ENCODE assay signal across 1 cellular context in the genomic region with DNA sequence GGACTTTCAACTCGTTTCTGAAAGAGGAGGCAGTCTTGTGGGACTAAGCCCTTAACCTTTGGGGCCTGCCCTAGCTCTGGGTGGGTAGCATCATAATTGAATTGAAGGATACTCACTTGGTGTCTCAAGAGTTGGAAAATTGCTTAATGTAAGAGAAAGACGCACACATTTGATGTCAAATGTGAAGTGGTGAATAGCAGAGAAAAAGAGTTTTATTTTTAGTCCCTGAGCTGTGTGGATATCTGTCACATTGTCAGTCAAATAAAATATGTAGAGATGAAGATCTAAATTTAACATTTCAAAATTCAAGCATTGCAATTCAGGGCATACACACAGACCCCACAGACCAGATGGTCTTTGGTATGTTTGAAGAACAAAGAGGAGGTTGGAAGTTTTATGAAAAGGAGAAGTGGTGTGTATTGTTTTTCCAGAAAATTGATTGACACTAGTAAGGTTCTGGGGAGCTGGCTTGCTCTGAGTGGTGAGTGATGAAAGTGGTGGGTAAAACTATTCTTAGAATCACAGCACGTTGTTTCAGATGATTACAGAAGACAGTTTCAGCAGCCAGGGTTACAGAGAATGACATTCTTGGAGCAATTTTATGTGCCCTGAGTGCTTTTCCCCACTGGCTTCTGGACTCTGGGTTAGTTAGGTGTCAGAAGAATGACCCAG.
TF ChIP-seq lines count a peak whose summit lies in the region.

No MANE protein-coding gene starts in this region.

TF ChIP-seq in GM12878, 131 proteins besides CTCF, POLR2A, EP300 and RAD21:
- 0 out of 2 replicates have a peak, but pooled peaks have one; percentile 66 for TF ChIP-seq MEF2A (IDR thresholded peaks at IDR 0.05; ENCODE audit: insufficient read depth, low read depth, low read length)
- no peak for TF ChIP-seq HDGF (IDR thresholded peaks at IDR 0.05)
- 0 out of 2 replicates have a peak, but pooled peaks have one; percentile 28 for TF ChIP-seq RUNX3 (IDR thresholded peaks at IDR 0.05; ENCODE audit: low read length)
- peak; percentile 76; the same call in 1 of the 2 replicates for TF ChIP-seq SPI1 (IDR thresholded peaks at IDR 0.05; ENCODE audit: borderline replicate concordance, insufficient read depth, low read depth, low read length)
- TF ChIP-seq, protein P1, sequence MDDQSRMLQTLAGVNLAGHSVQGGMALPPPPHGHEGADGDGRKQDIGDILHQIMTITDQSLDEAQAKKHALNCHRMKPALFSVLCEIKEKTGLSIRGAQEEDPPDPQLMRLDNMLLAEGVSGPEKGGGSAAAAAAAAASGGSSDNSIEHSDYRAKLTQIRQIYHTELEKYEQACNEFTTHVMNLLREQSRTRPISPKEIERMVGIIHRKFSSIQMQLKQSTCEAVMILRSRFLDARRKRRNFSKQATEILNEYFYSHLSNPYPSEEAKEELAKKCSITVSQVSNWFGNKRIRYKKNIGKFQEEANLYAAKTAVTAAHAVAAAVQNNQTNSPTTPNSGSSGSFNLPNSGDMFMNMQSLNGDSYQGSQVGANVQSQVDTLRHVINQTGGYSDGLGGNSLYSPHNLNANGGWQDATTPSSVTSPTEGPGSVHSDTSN (IDR thresholded peaks at IDR 0.05; ENCODE audit: insufficient replicate concordance, low read depth, low read length): peak; percentile 63
- TF ChIP-seq DPF2 (IDR thresholded peaks at IDR 0.05): no peak
- TF ChIP-seq, protein P2, sequence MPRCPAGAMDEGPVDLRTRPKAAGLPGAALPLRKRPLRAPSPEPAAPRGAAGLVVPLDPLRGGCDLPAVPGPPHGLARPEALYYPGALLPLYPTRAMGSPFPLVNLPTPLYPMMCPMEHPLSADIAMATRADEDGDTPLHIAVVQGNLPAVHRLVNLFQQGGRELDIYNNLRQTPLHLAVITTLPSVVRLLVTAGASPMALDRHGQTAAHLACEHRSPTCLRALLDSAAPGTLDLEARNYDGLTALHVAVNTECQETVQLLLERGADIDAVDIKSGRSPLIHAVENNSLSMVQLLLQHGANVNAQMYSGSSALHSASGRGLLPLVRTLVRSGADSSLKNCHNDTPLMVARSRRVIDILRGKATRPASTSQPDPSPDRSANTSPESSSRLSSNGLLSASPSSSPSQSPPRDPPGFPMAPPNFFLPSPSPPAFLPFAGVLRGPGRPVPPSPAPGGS (IDR thresholded peaks at IDR 0.05; ENCODE audit: borderline replicate concordance, insufficient read depth, low read depth, low read length, poor library complexity, severe bottlenecking): no peak
- TF ChIP-seq, protein P3, sequence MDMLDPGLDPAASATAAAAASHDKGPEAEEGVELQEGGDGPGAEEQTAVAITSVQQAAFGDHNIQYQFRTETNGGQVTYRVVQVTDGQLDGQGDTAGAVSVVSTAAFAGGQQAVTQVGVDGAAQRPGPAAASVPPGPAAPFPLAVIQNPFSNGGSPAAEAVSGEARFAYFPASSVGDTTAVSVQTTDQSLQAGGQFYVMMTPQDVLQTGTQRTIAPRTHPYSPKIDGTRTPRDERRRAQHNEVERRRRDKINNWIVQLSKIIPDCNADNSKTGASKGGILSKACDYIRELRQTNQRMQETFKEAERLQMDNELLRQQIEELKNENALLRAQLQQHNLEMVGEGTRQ (IDR thresholded peaks at IDR 0.05; ENCODE audit: borderline replicate concordance, low read depth, low read length): no peak
- TF ChIP-seq, protein P4, sequence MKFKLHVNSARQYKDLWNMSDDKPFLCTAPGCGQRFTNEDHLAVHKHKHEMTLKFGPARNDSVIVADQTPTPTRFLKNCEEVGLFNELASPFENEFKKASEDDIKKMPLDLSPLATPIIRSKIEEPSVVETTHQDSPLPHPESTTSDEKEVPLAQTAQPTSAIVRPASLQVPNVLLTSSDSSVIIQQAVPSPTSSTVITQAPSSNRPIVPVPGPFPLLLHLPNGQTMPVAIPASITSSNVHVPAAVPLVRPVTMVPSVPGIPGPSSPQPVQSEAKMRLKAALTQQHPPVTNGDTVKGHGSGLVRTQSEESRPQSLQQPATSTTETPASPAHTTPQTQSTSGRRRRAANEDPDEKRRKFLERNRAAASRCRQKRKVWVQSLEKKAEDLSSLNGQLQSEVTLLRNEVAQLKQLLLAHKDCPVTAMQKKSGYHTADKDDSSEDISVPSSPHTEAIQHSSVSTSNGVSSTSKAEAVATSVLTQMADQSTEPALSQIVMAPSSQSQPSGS (IDR thresholded peaks at IDR 0.05; ENCODE audit: low read length): peak; percentile 33; the same call in 1 of the 2 replicates
- TF ChIP-seq, protein P5, sequence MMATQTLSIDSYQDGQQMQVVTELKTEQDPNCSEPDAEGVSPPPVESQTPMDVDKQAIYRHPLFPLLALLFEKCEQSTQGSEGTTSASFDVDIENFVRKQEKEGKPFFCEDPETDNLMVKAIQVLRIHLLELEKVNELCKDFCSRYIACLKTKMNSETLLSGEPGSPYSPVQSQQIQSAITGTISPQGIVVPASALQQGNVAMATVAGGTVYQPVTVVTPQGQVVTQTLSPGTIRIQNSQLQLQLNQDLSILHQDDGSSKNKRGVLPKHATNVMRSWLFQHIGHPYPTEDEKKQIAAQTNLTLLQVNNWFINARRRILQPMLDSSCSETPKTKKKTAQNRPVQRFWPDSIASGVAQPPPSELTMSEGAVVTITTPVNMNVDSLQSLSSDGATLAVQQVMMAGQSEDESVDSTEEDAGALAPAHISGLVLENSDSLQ (IDR thresholded peaks at IDR 0.05): peak; percentile 88
- TF ChIP-seq, protein P6, sequence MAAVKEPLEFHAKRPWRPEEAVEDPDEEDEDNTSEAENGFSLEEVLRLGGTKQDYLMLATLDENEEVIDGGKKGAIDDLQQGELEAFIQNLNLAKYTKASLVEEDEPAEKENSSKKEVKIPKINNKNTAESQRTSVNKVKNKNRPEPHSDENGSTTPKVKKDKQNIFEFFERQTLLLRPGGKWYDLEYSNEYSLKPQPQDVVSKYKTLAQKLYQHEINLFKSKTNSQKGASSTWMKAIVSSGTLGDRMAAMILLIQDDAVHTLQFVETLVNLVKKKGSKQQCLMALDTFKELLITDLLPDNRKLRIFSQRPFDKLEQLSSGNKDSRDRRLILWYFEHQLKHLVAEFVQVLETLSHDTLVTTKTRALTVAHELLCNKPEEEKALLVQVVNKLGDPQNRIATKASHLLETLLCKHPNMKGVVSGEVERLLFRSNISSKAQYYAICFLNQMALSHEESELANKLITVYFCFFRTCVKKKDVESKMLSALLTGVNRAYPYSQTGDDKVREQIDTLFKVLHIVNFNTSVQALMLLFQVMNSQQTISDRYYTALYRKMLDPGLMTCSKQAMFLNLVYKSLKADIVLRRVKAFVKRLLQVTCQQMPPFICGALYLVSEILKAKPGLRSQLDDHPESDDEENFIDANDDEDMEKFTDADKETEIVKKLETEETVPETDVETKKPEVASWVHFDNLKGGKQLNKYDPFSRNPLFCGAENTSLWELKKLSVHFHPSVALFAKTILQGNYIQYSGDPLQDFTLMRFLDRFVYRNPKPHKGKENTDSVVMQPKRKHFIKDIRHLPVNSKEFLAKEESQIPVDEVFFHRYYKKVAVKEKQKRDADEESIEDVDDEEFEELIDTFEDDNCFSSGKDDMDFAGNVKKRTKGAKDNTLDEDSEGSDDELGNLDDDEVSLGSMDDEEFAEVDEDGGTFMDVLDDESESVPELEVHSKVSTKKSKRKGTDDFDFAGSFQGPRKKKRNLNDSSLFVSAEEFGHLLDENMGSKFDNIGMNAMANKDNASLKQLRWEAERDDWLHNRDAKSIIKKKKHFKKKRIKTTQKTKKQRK (IDR thresholded peaks at IDR 0.05; ENCODE audit: low read depth, low read length): no peak
- TF ChIP-seq IKZF2 (IDR thresholded peaks at IDR 0.05): 0 out of 4 replicates have a peak, but pooled peaks of 1 of the 2 experiments have one; percentile 8
- no peak for TF ChIP-seq ZNF24 (IDR thresholded peaks at IDR 0.05)
